ENCODE assay signal across 8 cellular contexts in the genomic region with DNA sequence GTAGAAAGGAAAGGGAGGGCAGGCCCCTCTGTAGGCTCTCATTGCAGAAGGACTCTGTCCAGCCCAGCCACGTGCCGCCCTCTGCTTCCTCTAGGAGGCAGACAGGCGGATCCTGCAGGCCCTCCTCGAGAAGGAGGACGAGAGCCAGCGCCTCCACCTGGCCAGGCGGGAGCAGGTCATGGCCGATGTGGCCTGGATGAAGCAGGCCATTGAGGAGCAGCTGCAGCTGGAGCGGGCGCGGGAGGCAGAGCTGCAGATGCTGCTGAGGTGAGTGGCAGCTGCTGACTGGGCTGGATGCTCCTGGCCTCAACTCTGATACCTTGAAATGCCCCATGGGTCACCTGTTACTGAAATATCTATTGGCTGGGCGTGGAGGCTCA. TPM values are rescaled to one million over a fixed set of nuclear protein-coding genes. Genes with fewer than 3 reads are reported as not detected.
A peak's percentile ranks its signal among the peaks of the same experiment; 100 is the strongest.
DNase-seq lines count a peak whose midpoint lies in the region; TF ChIP-seq lines count a peak whose summit lies in the region.

No MANE protein-coding gene starts in this region.

- no peaks in the 10 kb centered on the region for H3K79me2 ChIP-seq in PC-9 (ENCODE audit: low read depth)

- CTCF ChIA-PET in PC-9 (lab: Charles Lee), result no interaction called here

- H2AFZ ChIP-seq in PC-9, result no peak overlapping the region

- intact Hi-C loops in PC-9 (cut with micrococcal nuclease; ENCODE audit: unreplicated experiment), result no loop called here

- no peak overlapping the region for H3K4me2 ChIP-seq in PC-9

- no peaks in the 10 kb centered on the region for H4K20me1 ChIP-seq in PC-9 (ENCODE audit: insufficient read depth)

- no peaks in the 10 kb centered on the region for H3K27me3 ChIP-seq in GM06990 (replicated peaks; ENCODE audit: control insufficient read depth, insufficient read depth, low read length)
- H3K27me3 ChIP-seq in PC-9 (ENCODE audit: insufficient read depth, low read depth), result no peaks in the 10 kb centered on the region

- H3K9me2 ChIP-seq in PC-9 (ENCODE audit: insufficient read depth), result no peaks in the 10 kb centered on the region

- DNase-seq in GM06990 (ENCODE audit: extremely low read depth, insufficient read length) (peak; percentile 26), PC-9 (no peak), fibroblast of mammary gland (ENCODE audit: low read depth) (peak; percentile 47), NCI-H446 (lab: John Stamatoyannopoulos, UW) (no peak), NCI-H446 treated with DMSO at 0.1 percent for 48 hours (lab: John Stamatoyannopoulos, UW) (no peak), NCI-H1417 treated with DMSO at 0.1 percent for 48 hours (lab: John Stamatoyannopoulos, UW) (no peak), NCI-H2196 (lab: John Stamatoyannopoulos, UW; ENCODE audit: unreplicated experiment) (no peak)

- H3F3A ChIP-seq in PC-9 (ENCODE audit: insufficient read depth, low read depth), result no peaks in the 10 kb centered on the region

- H3K36me3 ChIP-seq in GM06990 (ENCODE audit: control insufficient read depth, insufficient read depth, low read length) (peaks cover 46% of the 10 kb centered on the region), PC-9 (ENCODE audit: low read depth) (no peaks in the 10 kb centered on the region)

- TF ChIP-seq CTCF in 22Rv1 (IDR thresholded peaks at IDR 0.05) (peak; percentile 88), GM06990 (IDR thresholded peaks at IDR 0.05; ENCODE audit: insufficient read depth, low read length, poor library complexity, severe bottlenecking) (peak; percentile 27), PC-9 (conservative IDR thresholded peaks at IDR 0.05) (peak; percentile 26; the same call in 1 of the 2 replicates), fibroblast of mammary gland (conservative IDR thresholded peaks at IDR 0.05; ENCODE audit: control insufficient read depth, insufficient read depth, low read depth, low read length) (peak; percentile 44)

- H3K4me3 ChIP-seq in GM06990 (replicated peaks; ENCODE audit: low read depth, low read length) (no peak overlapping the region), PC-9 (no peak overlapping the region), fibroblast of mammary gland (ENCODE audit: control insufficient read depth, low read depth, low read length) (no peak overlapping the region)

- no peaks in the 10 kb centered on the region for H3K4me1 ChIP-seq in PC-9 (replicated peaks; ENCODE audit: insufficient read depth)

- no TSS peak for BruUV-seq in PC-9 (replicated peaks; lab: Mats Ljungman, UMichigan)

- H3K27ac ChIP-seq in 22Rv1 (no peak overlapping the region), PC-9 (no peak overlapping the region)

- POLR2A ChIA-PET in PC-9 (lab: Charles Lee; ENCODE audit: unreplicated experiment), result interaction anchor here (0.5 kb wide), 1 partner anchor 213 kb away, joined by 3 read pairs; the partner anchor contains the start of gene IFT81

- no peaks in the 10 kb centered on the region for H3K9me3 ChIP-seq in PC-9 (ENCODE audit: insufficient read depth, low read depth)

RNA-seq across cellular contexts. Expression of gene TCHP, which starts 10.9 kb away (rescaled TPM):
- total RNA-seq in PC-9 (2021), result 17.6 and 19.2 TPM in 2 replicates

RNA-seq across cellular contexts. Expression of gene GLTP, which starts 30.6 kb away (rescaled TPM):
- 30.3 and 31.8 TPM in 2 replicates for total RNA-seq in PC-9 (2021)

Comparison
In these comparisons a context has a peak if more than half of its experiments do, and no peak if none do; other contexts are left out.
1. CTCF ChIP-seq: peak in every context shown above with its lines; median percentile 88 in 22Rv1; 44 in fibroblast of mammary gland; 27 in GM06990; 26 in PC-9.
2. DNase-seq: peak in GM06990 (single experiment) and fibroblast of mammary gland (single experiment); none in PC-9 (0 of 2), NCI-H446 (0 of 2), NCI-H446 treated with DMSO at 0.1 percent for 48 hours (single experiment), NCI-H1417 treated with DMSO at 0.1 percent for 48 hours (single experiment) and NCI-H2196 (single experiment).